23 cellular contexts compared by ENCODE assay signal in genomic region chr15:48063411-48063985, GRCh38. TPM values are rescaled to one million over a fixed set of nuclear protein-coding genes. Genes with fewer than 3 reads are reported as not detected.
DNase-seq lines count a peak whose midpoint lies in the region; ATAC-seq, FAIRE-seq and TF ChIP-seq lines count a peak whose summit lies in the region.
"Had no signal": no experiment of that assay in that cellular context is flagged by ENCODE, and none has a peak within 500 bp of the region (broad histone marks: within the 10 kb centered on the region; RNA-seq: fewer than 3 reads in every experiment).

No MANE protein-coding gene starts in this region.

- TF ChIP-seq CTCF in H1 (IDR thresholded peaks at IDR 0.05; ENCODE audit: control extremely low read depth in 1 of 3, insufficient read depth in 1 of 3, low read depth in 1 of 3, low read length in 3 of 3) (no peak), nephron progenitor cell (IDR thresholded peaks at IDR 0.05) (no peak), left lung (IDR thresholded peaks at IDR 0.05) (no peak)

- H4K8ac ChIP-seq in H1 (ENCODE audit: extremely low read depth, insufficient read depth, low read length): no peak overlapping the region

- H3K36me3 Mint-ChIP-seq in activated naive CD4-positive, alpha-beta T cell treated with anti-CD3 and anti-CD28 coated beads, Interleukin-2, amount 10 ng/mL, durations not matched to agents 7 days and 5 days: no peaks in the 10 kb centered on the region
- H3K36me3 Mint-ChIP-seq in nephron progenitor cell (ENCODE audit: low read depth): no peaks in the 10 kb centered on the region

- no peak overlapping the region for H3K18ac ChIP-seq in H1 (ENCODE audit: extremely low read depth, low read length)

- no peaks in the 10 kb centered on the region; the same call in 1 of the 2 replicates for H3K79me1 ChIP-seq in H1 (ENCODE audit: low read depth, low read length)

- FAIRE-seq in H1 (lab: Jason Lieb, UNC): no peak
- FAIRE-seq: GM18507 had no signal

- H3K4me1 Mint-ChIP-seq in activated naive CD4-positive, alpha-beta T cell treated with anti-CD3 and anti-CD28 coated beads, Interleukin-2, amount 10 ng/mL, durations not matched to agents 7 days and 5 days: peaks cover 5% of the 10 kb centered on the region
- H3K4me1 Mint-ChIP-seq in nephron progenitor cell: peaks cover 65% of the 10 kb centered on the region

- H3K27ac ChIP-seq in H1 (ENCODE audit: low read depth, low read length) (no peak overlapping the region), left lung (no peak overlapping the region)
- H3K27ac ChIP-seq: 22Rv1, GM23248 had no signal

- no peak overlapping the region for H3K4ac ChIP-seq in H1 (replicated peaks; ENCODE audit: insufficient read length, low read depth, low read length)

- POLR2A ChIA-PET in H1 (lab: Charles Lee; ENCODE audit: partially characterized antibody): no interaction called here

- TF ChIP-seq EP300 in H1 (IDR thresholded peaks at IDR 0.05; ENCODE audit: borderline replicate concordance in 1 of 2, low read depth in 2 of 2, low read length in 2 of 2): no peak

- intact Hi-C loops in left lung (cut with DNase I): no loop called here

- no peaks in the 10 kb centered on the region for H3K27me3 Mint-ChIP-seq in activated naive CD4-positive, alpha-beta T cell treated with anti-CD3 and anti-CD28 coated beads, Interleukin-2, amount 10 ng/mL, durations not matched to agents 7 days and 5 days
- peaks cover 12% of the 10 kb centered on the region for H3K27me3 Mint-ChIP-seq in nephron progenitor cell (ENCODE audit: low read depth, poor library complexity)

- TF ChIP-seq RAD21 in H1 (IDR thresholded peaks at IDR 0.05 in 1 of 2, conservative IDR thresholded peaks at IDR 0.05 in 1 of 2; ENCODE audit: low read depth in 2 of 2, low read length in 2 of 2): no peak

- H3K4me3 ChIP-seq in H1 (ENCODE audit: extremely low read depth in 1 of 4, insufficient read depth in 2 of 4, low read depth in 3 of 4, low read length in 4 of 4) (no peak overlapping the region), left lung (no peak overlapping the region)
- H3K4me3 ChIP-seq: GM23248, HAP-1 had no signal

- peak overlapping the region; percentile 43; the same call in 1 of the 2 replicates for H2BK20ac ChIP-seq in H1 (ENCODE audit: low read length)

- no peaks in the 10 kb centered on the region for H3K9me3 ChIP-seq in H1 (ENCODE audit: insufficient read depth in 2 of 2, low read depth in 1 of 2, low read length in 1 of 2)
- H3K9me3 ChIP-seq in left lung: no peaks in the 10 kb centered on the region
- H3K9me3 ChIP-seq: HAP-1 had no signal

- no peaks in the 10 kb centered on the region for H3K23me2 ChIP-seq in H1 (ENCODE audit: low read depth, low read length)

- no peak overlapping the region for H3K4me2 ChIP-seq in H1 (ENCODE audit: insufficient read depth in 1 of 2, low read depth in 2 of 2, low read length in 2 of 2)

- H3K4me1 ChIP-seq in H1 (replicated peaks in 1 of 4; ENCODE audit: control insufficient read depth in 3 of 4, insufficient read depth in 4 of 4, low read length in 3 of 4): no peaks in the 10 kb centered on the region; a peak in 1 of 7 replicates
- no peaks in the 10 kb centered on the region for H3K4me1 ChIP-seq in left lung
- H3K4me1 ChIP-seq: HAP-1 had no signal

- no peak overlapping the region for H4K5ac ChIP-seq in H1 (ENCODE audit: insufficient read length, low read depth, low read length)

- H3K27ac Mint-ChIP-seq in activated naive CD4-positive, alpha-beta T cell treated with anti-CD3 and anti-CD28 coated beads, Interleukin-2, amount 10 ng/mL, durations not matched to agents 7 days and 5 days: peak overlapping the region; percentile 34
- H3K27ac Mint-ChIP-seq in nephron progenitor cell: peak overlapping the region; percentile 75
- H3K27ac Mint-ChIP-seq: HFFc6 had no signal

- H3K79me2 ChIP-seq in H1 (ENCODE audit: control insufficient read depth in 1 of 2, insufficient read depth in 2 of 2, low read length in 2 of 2): no peaks in the 10 kb centered on the region

- H2BK5ac ChIP-seq in H1 (ENCODE audit: low read depth, low read length): no peak overlapping the region

- no peak for DNase-seq in activated naive CD4-positive, alpha-beta T cell treated with anti-CD3 and anti-CD28 coated beads, Interleukin-2, amount 10 ng/mL, durations not matched to agents 7 days and 5 days
- no peak for DNase-seq in activated naive CD4-positive, alpha-beta T cell treated with anti-CD3 and anti-CD28 coated beads, Interleukin-2, amount 50 U/mL, for 16 hours
- DNase-seq in H1 (ENCODE audit: low read depth in 1 of 2, low spot score in 2 of 2): no peak
- DNase-seq in nephron progenitor cell: no peak
- DNase-seq in SW480 (ENCODE audit: low spot score): no peak
- no peak for DNase-seq in left lung
- DNase-seq: ACHN; Calu3; GM23248; HFFc6; NCI-H1048; NCI-H1694 treated with DMSO at 0.1 percent for 48 hours; NCI-H2081; NCI-H226; NCI-H510A; NCI-H748 treated with DMSO at 0.1 percent for 48 hours; NK-92 treated with Interleukin-12 subunit alpha and Interleukin-12 subunit beta, amount 100 ng/mL, for 24 hours; PC-3 had no signal

- no peak overlapping the region for H2AK5ac ChIP-seq in H1 (ENCODE audit: low read depth, low read length)

- no peaks in the 10 kb centered on the region for H3K9me3 Mint-ChIP-seq in activated naive CD4-positive, alpha-beta T cell treated with anti-CD3 and anti-CD28 coated beads, Interleukin-2, amount 10 ng/mL, durations not matched to agents 7 days and 5 days
- H3K9me3 Mint-ChIP-seq in nephron progenitor cell: no peaks in the 10 kb centered on the region
- H3K9me3 Mint-ChIP-seq: HFFc6 had no signal

- ATAC-seq in HG02588 (IDR thresholded peaks at IDR 0.05; ENCODE audit: unreplicated experiment) (no peak), left lung (no peak)

- no peak overlapping the region for H3K23ac ChIP-seq in H1 (ENCODE audit: insufficient read length)

- H4K20me1 ChIP-seq in H1 (replicated peaks in 1 of 2; ENCODE audit: control insufficient read depth in 1 of 2, insufficient read depth in 2 of 2, low read length in 2 of 2): no peaks in the 10 kb centered on the region

- H3K36me3 ChIP-seq in H1 (ENCODE audit: control insufficient read depth in 2 of 4, insufficient read depth in 4 of 4, low read length in 3 of 4): no peaks in the 10 kb centered on the region
- no peaks in the 10 kb centered on the region for H3K36me3 ChIP-seq in left lung
- H3K36me3 ChIP-seq: HAP-1 had no signal

- H4K91ac ChIP-seq in H1 (replicated peaks; ENCODE audit: insufficient read length, low read length): no peak overlapping the region

- no peak overlapping the region for H2BK15ac ChIP-seq in H1 (ENCODE audit: low read length)

- CTCF ChIA-PET in activated naive CD4-positive, alpha-beta T cell treated with anti-CD3 and anti-CD28 coated beads, Interleukin-2, amount 10 ng/mL, durations not matched to agents 7 days and 5 days (lab: Charles Lee): no interaction called here
- CTCF ChIA-PET in H1 (lab: Charles Lee; ENCODE audit: partially characterized antibody): interaction anchor here (0.7 to 2.3 kb wide), 5 partner anchors 13 to 441 kb away, joined by 3 to 12 read pairs (median 3); no protein-coding TSS in a partner anchor

- H2BK12ac ChIP-seq in H1 (ENCODE audit: low read depth, low read length): no peak overlapping the region

- no peak overlapping the region for H2AFZ ChIP-seq in H1 (ENCODE audit: low read length)
- H2AFZ ChIP-seq: GM23248 had no signal

- 88% methylated on average over 2 of the region's 2 CpGs; no CpG with 5 or more reads in 1 of the 2 experiments for WGBS in H1 (ENCODE audit: extremely low coverage in 1 of 2, insufficient coverage in 1 of 2, insufficient read length in 1 of 2, insufficient replicate concordance in 2 of 2, low coverage in 1 of 2, low lambda C conversion rate in 2 of 2, missing lambda C conversion rate in 1 of 2), 2 experiments

- H3K27me3 ChIP-seq in H1 (replicated peaks in 1 of 4; ENCODE audit: control insufficient read depth in 3 of 4, extremely low read depth in 1 of 4, insufficient read depth in 3 of 4, low read length in 3 of 4) (no peaks in the 10 kb centered on the region), left lung (no peaks in the 10 kb centered on the region)

- H3K14ac ChIP-seq in H1 (ENCODE audit: insufficient read length): no peak overlapping the region

- no peak for TF ChIP-seq POLR2A in H1 (IDR thresholded peaks at IDR 0.05; ENCODE audit: control extremely low read depth in 1 of 2, low read depth in 2 of 2, low read length in 2 of 2)

- H3K56ac ChIP-seq in H1 (replicated peaks; ENCODE audit: insufficient read length, low read depth, low read length): no peak overlapping the region

- H2BK120ac ChIP-seq in H1 (replicated peaks; ENCODE audit: low read depth, low read length): no peak overlapping the region

- H3K4me3 Mint-ChIP-seq in activated naive CD4-positive, alpha-beta T cell treated with anti-CD3 and anti-CD28 coated beads, Interleukin-2, amount 10 ng/mL, durations not matched to agents 7 days and 5 days: no peak overlapping the region
- no peak overlapping the region for H3K4me3 Mint-ChIP-seq in nephron progenitor cell
- H3K4me3 Mint-ChIP-seq: HFFc6 had no signal

- H3K9ac ChIP-seq in H1 (replicated peaks in 1 of 4; ENCODE audit: extremely low read depth in 1 of 4, low read depth in 3 of 4, low read length in 3 of 4): no peak overlapping the region
- H3K9ac ChIP-seq: GM23248 had no signal

TF ChIP-seq in H1, 55 proteins besides CTCF, POLR2A, EP300 and RAD21:
- TF ChIP-seq KDM1A (IDR thresholded peaks at IDR 0.05; ENCODE audit: borderline replicate concordance, low read length) (no peak), HDAC6 (IDR thresholded peaks at IDR 0.05; ENCODE audit: low read depth, low read length) (no peak), RBBP5 (IDR thresholded peaks at IDR 0.05; ENCODE audit: borderline replicate concordance, low read depth, low read length) (no peak), CBX5 (IDR thresholded peaks at IDR 0.05; ENCODE audit: low read depth, low read length) (no peak), SP4 (IDR thresholded peaks at IDR 0.05; ENCODE audit: low read length) (no peak), ASH2L (IDR thresholded peaks at IDR 0.05; ENCODE audit: low read length) (no peak), SIN3A (conservative IDR thresholded peaks at IDR 0.05 in 1 of 2, IDR thresholded peaks at IDR 0.05 in 1 of 2; ENCODE audit: low read depth in 1 of 2, low read length in 2 of 2) (no peak), RNF2 (IDR thresholded peaks at IDR 0.05; ENCODE audit: borderline replicate concordance, low read depth, low read length, missing control alignments, poor library complexity, severe bottlenecking) (no peak)

RNA-seq across cellular contexts. Expression of gene SLC24A5, which starts 57.3 kb away (rescaled TPM):
- total RNA-seq in H1 (2021; fragmentation: NEBNext Ultra II Directional; extraction: Animal tissue kit (Norgen Biotek cat#: 25700)): not detected in 2 replicates
- polyA plus RNA-seq in H1 (2011; rRNA removed): not detected in 2 replicates
- not detected for polyA plus RNA-seq in H1 (2011; cell fraction: cytosol; rRNA removed)
- polyA plus RNA-seq in H1 (2011; cell fraction: nucleus; rRNA removed): not detected
- polyA plus RNA-seq in H1 (2012, experiment 1 of 2): not detected in 4 replicates
- not detected for polyA plus RNA-seq in H1 (2012, experiment 2 of 2)
- not detected for polyA plus RNA-seq in H1 (2013, experiment 1 of 2)
- polyA plus RNA-seq in H1 (2013, experiment 2 of 2): 0.02 TPM
- polyA minus RNA-seq in H1 (2011; rRNA and poly(A)+ RNA removed): not detected in 2 replicates
- polyA minus RNA-seq in H1 (2011; cell fraction: cytosol; rRNA and poly(A)+ RNA removed): not detected
- not detected for polyA minus RNA-seq in H1 (2011; cell fraction: nucleus; rRNA and poly(A)+ RNA removed)
- total RNA-seq in left lung: 1 to 10 TPM in 1 of 2 donors, under 1 TPM in 1; 0.50 to 6.5 TPM
- total RNA-seq: Calu3, GM23248, HFFc6, PC-3 had no signal
- polyA plus RNA-seq: BJ, GM23248 had no signal
